11 cellular contexts compared by ENCODE assay signal in genomic region chr10:116740971-116741370, GRCh38.
A peak's percentile ranks its signal among the peaks of the same experiment; 100 is the strongest.
DNase-seq lines count a peak whose midpoint lies in the region; ATAC-seq and TF ChIP-seq lines count a peak whose summit lies in the region.
"Had no signal": no experiment of that assay in that cellular context is flagged by ENCODE, and none has a peak within 500 bp of the region (broad histone marks: within the 10 kb centered on the region; RNA-seq: fewer than 3 reads in every experiment).

No MANE protein-coding gene starts in this region.

- no peaks in the 10 kb centered on the region for H3K36me3 ChIP-seq in BLaER1 treated with 17β-estradiol and CSF1 and Interleukin-3, amounts not matched to agents 10 nM and 100 nM
- no peaks in the 10 kb centered on the region for H3K36me3 ChIP-seq in WERI-Rb-1
- H3K36me3 ChIP-seq in iPS-15b (ENCODE audit: control insufficient read depth, insufficient read depth, low read length) = no peaks in the 10 kb centered on the region
- H3K36me3 ChIP-seq in rectal smooth muscle tissue (ENCODE audit: control insufficient read depth, insufficient read depth, low read length) = no peaks in the 10 kb centered on the region

- no peak for ATAC-seq in GM19351 (IDR thresholded peaks at IDR 0.05; ENCODE audit: unreplicated experiment)
- ATAC-seq in GM18498 (IDR thresholded peaks at IDR 0.05; ENCODE audit: unreplicated experiment) = no peak

- H3K9ac ChIP-seq in BLaER1 treated with 17β-estradiol and CSF1 and Interleukin-3, amounts not matched to agents 10 nM and 100 nM = no peak overlapping the region
- H3K9ac ChIP-seq in iPS-15b (ENCODE audit: low read depth, low read length) (no peak overlapping the region), rectal smooth muscle tissue (ENCODE audit: low read length) (no peak overlapping the region)

- DNase-seq in WERI-Rb-1 (no peak), OCI-M2 (lab: John Stamatoyannopoulos, UW; ENCODE audit: unreplicated experiment) (no peak)
- DNase-seq in activated CD4-positive, alpha-beta T cell treated with anti-CD3 and anti-CD28 coated beads for 48 hours = no peak
- DNase-seq: activated CD8-positive, alpha-beta memory T cell treated with anti-CD3 and anti-CD28 coated beads, Interleukin-2, amount 50 U/mL, for 48 hours; midbrain; MM.1S had no signal

- H3K27me3 ChIP-seq in BLaER1 treated with 17β-estradiol and CSF1 and Interleukin-3, amounts not matched to agents 10 nM and 100 nM = peaks cover 50 to 76% (median 62%) of the 10 kb centered on the region in 11 experiments
- no peaks in the 10 kb centered on the region for H3K27me3 ChIP-seq in WERI-Rb-1 (ENCODE audit: insufficient read depth, low read depth, severe bottlenecking)
- H3K27me3 ChIP-seq in iPS-15b (ENCODE audit: control insufficient read depth, insufficient read depth, low read length) = peaks cover 56% of the 10 kb centered on the region
- H3K27me3 ChIP-seq in rectal smooth muscle tissue (ENCODE audit: control insufficient read depth, insufficient read depth, low read length) = peaks cover 2% of the 10 kb centered on the region

- H3K4me1 ChIP-seq in BLaER1 treated with 17β-estradiol and CSF1 and Interleukin-3, amounts not matched to agents 10 nM and 100 nM = peaks cover 10 to 39% (median 27%) of the 10 kb centered on the region in 10 experiments
- no peaks in the 10 kb centered on the region for H3K4me1 ChIP-seq in iPS-15b (ENCODE audit: control insufficient read depth, insufficient read depth, low read length)
- no peaks in the 10 kb centered on the region for H3K4me1 ChIP-seq in rectal smooth muscle tissue (ENCODE audit: control insufficient read depth, insufficient read depth, low read length)

- peaks cover 0 to 33% (median 11%) of the 10 kb centered on the region in 11 experiments; a peak in 10 of 22 replicates for H4K20me1 ChIP-seq in BLaER1 treated with 17β-estradiol and CSF1 and Interleukin-3, amounts not matched to agents 10 nM and 100 nM

- no peaks in the 10 kb centered on the region for H3K9me3 ChIP-seq in BLaER1 treated with 17β-estradiol and CSF1 and Interleukin-3, amounts not matched to agents 10 nM and 100 nM (replicated peaks in 1 of 11)
- H3K9me3 ChIP-seq in WERI-Rb-1 (ENCODE audit: severe bottlenecking) (no peaks in the 10 kb centered on the region), iPS-15b (ENCODE audit: control insufficient read depth, insufficient read depth, low read length) (no peaks in the 10 kb centered on the region)

- no peak overlapping the region for H3K27ac ChIP-seq in BLaER1 treated with 17β-estradiol and CSF1 and Interleukin-3, amounts not matched to agents 10 nM and 100 nM
- no peak overlapping the region for H3K27ac ChIP-seq in WERI-Rb-1
- H3K27ac ChIP-seq in rectal smooth muscle tissue (ENCODE audit: low read depth, low read length) = no peak overlapping the region

- peak overlapping the region in 6 of 11 experiments; percentile 90 to 98 (median 94); a peak in 8 of 22 replicates for H3K4me2 ChIP-seq in BLaER1 treated with 17β-estradiol and CSF1 and Interleukin-3, amounts not matched to agents 10 nM and 100 nM

- no peak for TF ChIP-seq CTCF in WERI-Rb-1 (IDR thresholded peaks at IDR 0.05; ENCODE audit: low read depth, low read length)

- peak overlapping the region in 2 of 10 experiments; percentile 66 to 69; a peak in 1 of 20 replicates for H3K4me3 ChIP-seq in BLaER1 treated with 17β-estradiol and CSF1 and Interleukin-3, amounts not matched to agents 10 nM and 100 nM
- H3K4me3 ChIP-seq in WERI-Rb-1 (ENCODE audit: low read depth, low read length) (peak overlapping the region; percentile 73), iPS-15b (ENCODE audit: low read depth, low read length) (peak overlapping the region; percentile 53), rectal smooth muscle tissue (ENCODE audit: low read length) (peak overlapping the region; percentile 72)
